ENCODE assay signal across 10 cellular contexts in the genomic region with DNA sequence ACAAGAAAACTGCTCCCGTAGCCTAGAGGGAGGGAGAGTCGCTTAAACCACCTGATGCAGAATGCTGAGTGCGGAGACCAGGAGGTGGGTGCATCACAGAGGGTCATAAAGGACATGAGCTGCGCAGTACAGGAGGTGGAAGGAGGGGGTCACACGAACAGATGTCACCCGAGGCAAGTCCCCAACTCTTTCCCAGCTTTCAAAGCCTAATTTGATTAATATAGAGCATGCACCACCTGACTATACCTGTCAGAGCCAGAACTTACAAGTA. TPM values are rescaled to one million over a fixed set of nuclear protein-coding genes. Genes with fewer than 3 reads are reported as not detected.
A peak's percentile ranks its signal among the peaks of the same experiment; 100 is the strongest.
DNase-seq lines count a peak whose midpoint lies in the region; ATAC-seq, FAIRE-seq and TF ChIP-seq lines count a peak whose summit lies in the region.
"Had no signal": no experiment of that assay in that cellular context is flagged by ENCODE, and none has a peak within 500 bp of the region (broad histone marks: within the 10 kb centered on the region; RNA-seq: fewer than 3 reads in every experiment).

No MANE protein-coding gene starts in this region.

- H3K9ac ChIP-seq in keratinocyte (ENCODE audit: control insufficient read depth, extremely low read depth, insufficient read depth, low read length), result no peak overlapping the region

- H3K9me1 ChIP-seq in keratinocyte (ENCODE audit: control insufficient read depth, extremely low read depth, insufficient read depth, low read length), result peaks cover 3% of the 10 kb centered on the region

- H3K9me3 ChIP-seq in keratinocyte (ENCODE audit: control insufficient read depth, low read depth, low read length) (no peaks in the 10 kb centered on the region), thoracic aorta (no peaks in the 10 kb centered on the region)

- dilution Hi-C loops in keratinocyte (cut with MboI; ENCODE audit: extremely low pct_ligation_motif_present, low sequenced_read_pairs), result no loop called here

- peak overlapping the region; percentile 84 for H3K27ac Mint-ChIP-seq in activated CD8-positive, alpha-beta T cell treated with anti-CD3 and anti-CD28 coated beads, Interleukin-2, amount 10 ng/mL, durations not matched to agents 7 days and 5 days

- no peaks in the 10 kb centered on the region for H3K9me3 Mint-ChIP-seq in activated T-cell treated with anti-CD3 and anti-CD28 coated beads, Interleukin-2, amount 50 U/mL, for 4 hours
- no peaks in the 10 kb centered on the region for H3K9me3 Mint-ChIP-seq in activated CD8-positive, alpha-beta T cell treated with anti-CD3 and anti-CD28 coated beads, Interleukin-2, amount 10 ng/mL, durations not matched to agents 7 days and 5 days (ENCODE audit: insufficient read depth)

- peak overlapping the region; percentile 81 for H3K4me3 Mint-ChIP-seq in activated T-cell treated with anti-CD3 and anti-CD28 coated beads, Interleukin-2, amount 50 U/mL, for 4 hours
- H3K4me3 Mint-ChIP-seq in activated CD8-positive, alpha-beta T cell treated with anti-CD3 and anti-CD28 coated beads, Interleukin-2, amount 10 ng/mL, durations not matched to agents 7 days and 5 days, result peak overlapping the region; percentile 75

- no peak for ATAC-seq in activated T-cell treated with anti-CD3 and anti-CD28 coated beads, Interleukin-2, amount 50 U/mL, for 4 hours
- no peak for ATAC-seq in activated CD8-positive, alpha-beta T cell treated with anti-CD3 and anti-CD28 coated beads, Interleukin-2, amount 10 ng/mL, durations not matched to agents 7 days and 5 days
- ATAC-seq in thoracic aorta (ENCODE audit: insufficient number of reproducible peaks, low FRiP score, low read depth) (no peak), GM18858 (IDR thresholded peaks at IDR 0.05; ENCODE audit: unreplicated experiment) (no peak), GM18519 (IDR thresholded peaks at IDR 0.05; ENCODE audit: low FRiP score, unreplicated experiment) (no peak)
- no peak for ATAC-seq in activated CD4-positive, CD25-positive, alpha-beta regulatory T cell treated with anti-CD3 and anti-CD28 coated beads, Interleukin-2, amount 50 U/mL, for 24 hours

- H3K27ac ChIP-seq in keratinocyte (ENCODE audit: control insufficient read depth, insufficient read depth, low read length), result peak overlapping the region; percentile 44
- peak overlapping the region; percentile 90 to 95 for H3K27ac ChIP-seq in thoracic aorta

- peak overlapping the region; percentile 68 for H3K4me2 ChIP-seq in keratinocyte (ENCODE audit: control insufficient read depth, extremely low read depth, insufficient read depth, low read depth, low read length)

- CTCF ChIA-PET in activated CD8-positive, alpha-beta T cell treated with anti-CD3 and anti-CD28 coated beads, Interleukin-2, amount 10 ng/mL, durations not matched to agents 7 days and 5 days (lab: Charles Lee), result interaction anchor here (0.7 to 4.0 kb wide), 6 partner anchors 20 to 293 kb away, joined by 3 to 29 read pairs (median 4); no protein-coding TSS in a partner anchor

- H3K4me1 ChIP-seq in keratinocyte (ENCODE audit: control insufficient read depth, extremely low read depth, insufficient read depth, low read length) (peaks cover 34% of the 10 kb centered on the region), thoracic aorta (ENCODE audit: control insufficient read depth in 1 of 2, low read depth in 2 of 2) (peaks cover 41 to 50% of the 10 kb centered on the region in 2 donors)

- H3K4me3 ChIP-seq in keratinocyte (ENCODE audit: control insufficient read depth in 2 of 3, extremely low read depth in 1 of 3, insufficient read depth in 2 of 3, low read depth in 1 of 3, low read length in 3 of 3) (no peak overlapping the region), thoracic aorta (peak overlapping the region; percentile 96)

- H3K36me3 ChIP-seq in keratinocyte (ENCODE audit: control insufficient read depth in 2 of 2, extremely low read depth in 1 of 2, insufficient read depth in 2 of 2, low read length in 2 of 2) (no peaks in the 10 kb centered on the region), thoracic aorta (no peaks in the 10 kb centered on the region)

- peaks cover 26% of the 10 kb centered on the region for H3K79me2 ChIP-seq in keratinocyte (ENCODE audit: control insufficient read depth, insufficient read depth, low read length)

- H3K27me3 Mint-ChIP-seq in activated T-cell treated with anti-CD3 and anti-CD28 coated beads, Interleukin-2, amount 50 U/mL, for 4 hours (ENCODE audit: low read depth), result no peaks in the 10 kb centered on the region
- peaks cover 5% of the 10 kb centered on the region for H3K27me3 Mint-ChIP-seq in activated CD8-positive, alpha-beta T cell treated with anti-CD3 and anti-CD28 coated beads, Interleukin-2, amount 10 ng/mL, durations not matched to agents 7 days and 5 days (ENCODE audit: low read depth)

- POLR2A ChIA-PET in activated CD8-positive, alpha-beta T cell treated with anti-CD3 and anti-CD28 coated beads, Interleukin-2, amount 10 ng/mL, durations not matched to agents 7 days and 5 days (lab: Charles Lee), result interaction anchor here (0.9 to 8.5 kb wide), 6 partner anchors 14 to 207 kb away, joined by 3 to 83 read pairs (median 3); no protein-coding TSS in a partner anchor

- DNase-seq in activated T-cell treated with anti-CD3 and anti-CD28 coated beads, Interleukin-2, amount 50 U/mL, for 4 hours, result no peak
- no peak for DNase-seq in activated T-cell treated with anti-CD3 and anti-CD28 coated beads, Interleukin-2, amount 50 U/mL, for 1 hour
- no peak for DNase-seq in activated CD8-positive, alpha-beta T cell treated with anti-CD3 and anti-CD28 coated beads, Interleukin-2, amount 10 ng/mL, durations not matched to agents 7 days and 5 days
- DNase-seq in keratinocyte (ENCODE audit: low read depth, low spot score) (no peak), thoracic aorta (ENCODE audit: low spot score) (no peak)

- no peaks in the 10 kb centered on the region for H3K36me3 Mint-ChIP-seq in activated T-cell treated with anti-CD3 and anti-CD28 coated beads, Interleukin-2, amount 50 U/mL, for 4 hours (ENCODE audit: insufficient read depth)
- peaks cover 3% of the 10 kb centered on the region for H3K36me3 Mint-ChIP-seq in activated CD8-positive, alpha-beta T cell treated with anti-CD3 and anti-CD28 coated beads, Interleukin-2, amount 10 ng/mL, durations not matched to agents 7 days and 5 days (ENCODE audit: low read depth)

- no peak for FAIRE-seq in keratinocyte (lab: Jason Lieb, UNC)
- FAIRE-seq: bronchial epithelial cell, G401.6 had no signal

- no peak overlapping the region for H2AFZ ChIP-seq in keratinocyte (ENCODE audit: control insufficient read depth, low read length)

- TF ChIP-seq CTCF in keratinocyte (optimal IDR thresholded peaks at IDR 0.05 in 1 of 3, IDR thresholded peaks at IDR 0.05 in 1 of 3, conservative IDR thresholded peaks at IDR 0.05 in 1 of 3; ENCODE audit: extremely low read depth in 1 of 3, insufficient read depth in 2 of 3, low read length in 3 of 3) (no peak), thoracic aorta (IDR thresholded peaks at IDR 0.05) (no peak)

- H4K20me1 ChIP-seq in keratinocyte (ENCODE audit: control insufficient read depth, extremely low read depth, insufficient read depth, low read length), result peaks cover 8% of the 10 kb centered on the region

- H3K4me1 Mint-ChIP-seq in activated T-cell treated with anti-CD3 and anti-CD28 coated beads, Interleukin-2, amount 50 U/mL, for 4 hours (ENCODE audit: low read depth), result peaks cover 63% of the 10 kb centered on the region
- H3K4me1 Mint-ChIP-seq in activated CD8-positive, alpha-beta T cell treated with anti-CD3 and anti-CD28 coated beads, Interleukin-2, amount 10 ng/mL, durations not matched to agents 7 days and 5 days (ENCODE audit: low read depth), result peaks cover 62% of the 10 kb centered on the region

- H3K27me3 ChIP-seq in keratinocyte (ENCODE audit: control insufficient read depth, extremely low read depth, insufficient read depth, low read length), result no peaks in the 10 kb centered on the region
- no peaks in the 10 kb centered on the region for H3K27me3 ChIP-seq in thoracic aorta (replicated peaks; ENCODE audit: insufficient read depth)

RNA-seq across cellular contexts. Expression of a gene that starts 0.9 kb away (rescaled TPM):
- total RNA-seq in activated T-cell treated with anti-CD3 and anti-CD28 coated beads, Interleukin-2, amount 50 U/mL, for 4 hours, result 100 to 1,000 TPM in 1 of 3 donors, 10 to 100 TPM in 2; 63.6 to 103 (median 99.2) TPM
- 10 to 100 TPM; 44.5 to 45.3 TPM for total RNA-seq in activated CD8-positive, alpha-beta T cell treated with anti-CD3 and anti-CD28 coated beads, Interleukin-2, amount 10 ng/mL, durations not matched to agents 7 days and 5 days
- polyA plus RNA-seq in keratinocyte, result 34.2 to 60.4 TPM (median 49.2 TPM) in 3 replicates
- 7.2 TPM for polyA plus RNA-seq in keratinocyte (2011; ENCODE audit: low read depth)
- 42.3 and 47.9 TPM in 2 replicates for polyA plus RNA-seq in keratinocyte (2011; cell fraction: cytosol; rRNA removed)
- polyA plus RNA-seq in keratinocyte (2011; cell fraction: nucleus; rRNA removed), result 34.4 and 35.2 TPM in 2 replicates
- polyA plus RNA-seq in keratinocyte (2012; ENCODE audit: low replicate concordance), result 17.1 and 63.0 TPM in 2 replicates
- polyA minus RNA-seq in keratinocyte, result 60.1 to 103 TPM (median 80.4 TPM) in 3 replicates
- 69.4 TPM for polyA minus RNA-seq in keratinocyte (2011; cell fraction: cytosol; rRNA and poly(A)+ RNA removed)
- 39.7 and 54.4 TPM in 2 replicates for polyA minus RNA-seq in keratinocyte (2011; cell fraction: nucleus; rRNA and poly(A)+ RNA removed)
- 100 to 1,000 TPM in 1 of 2 donors, 10 to 100 TPM in 1; 88.9 to 131 TPM for total RNA-seq in thoracic aorta
